In genomic region chr3:71718069-71718468, GRCh38 we compare ENCODE assay signal across 22 cellular contexts.
DNase-seq lines count a peak whose midpoint lies in the region; ATAC-seq lines count a peak whose summit lies in the region.
"Had no signal": no experiment of that assay in that cellular context is flagged by ENCODE, and none has a peak within 500 bp of the region (broad histone marks: within the 10 kb centered on the region; RNA-seq: fewer than 3 reads in every experiment).

No MANE protein-coding gene starts in this region.

- peak; percentile 22 for ATAC-seq in activated naive CD8-positive, alpha-beta T cell treated with anti-CD3 and anti-CD28 coated beads, Interleukin-2, amount 50 U/mL, for 24 hours
- ATAC-seq: gastrocnemius medialis, HepG2, left ventricle myocardium superior had no signal

- peaks cover 73% of the 10 kb centered on the region for H3K4me1 Mint-ChIP-seq in activated naive CD4-positive, alpha-beta T cell treated with anti-CD3 and anti-CD28 coated beads, Interleukin-2, amount 10 ng/mL, durations not matched to agents 7 days and 5 days
- peaks cover 77% of the 10 kb centered on the region for H3K4me1 Mint-ChIP-seq in activated naive CD8-positive, alpha-beta T cell treated with anti-CD3 and anti-CD28 coated beads, Interleukin-2, amount 50 U/mL, for 24 hours
- H3K4me1 Mint-ChIP-seq in stimulated activated naive CD8-positive, alpha-beta T cell treated with anti-CD3 and anti-CD28 coated beads, Interleukin-15, Interleukin-2, amounts not matched to agents 100 ng/mL and 50 ng/mL, for 24 hours (ENCODE audit: low read depth) = peaks cover 70% of the 10 kb centered on the region
- H3K4me1 Mint-ChIP-seq: neural progenitor cell had no signal

- CTCF ChIA-PET in activated naive CD4-positive, alpha-beta T cell treated with anti-CD3 and anti-CD28 coated beads, Interleukin-2, amount 10 ng/mL, durations not matched to agents 7 days and 5 days (lab: Charles Lee) = interaction anchor here (1.0 to 1.2 kb wide), 3 partner anchors 11 to 12 kb away, joined by 3 read pairs; no protein-coding TSS in a partner anchor

- H3K4me3 Mint-ChIP-seq in activated naive CD4-positive, alpha-beta T cell treated with anti-CD3 and anti-CD28 coated beads, Interleukin-2, amount 10 ng/mL, durations not matched to agents 7 days and 5 days = no peak overlapping the region
- H3K4me3 Mint-ChIP-seq in activated naive CD8-positive, alpha-beta T cell treated with anti-CD3 and anti-CD28 coated beads, Interleukin-2, amount 50 U/mL, for 24 hours = no peak overlapping the region
- H3K4me3 Mint-ChIP-seq in stimulated activated naive CD8-positive, alpha-beta T cell treated with anti-CD3 and anti-CD28 coated beads, Interleukin-15, Interleukin-2, amounts not matched to agents 100 ng/mL and 50 ng/mL, for 24 hours = no peak overlapping the region
- H3K4me3 Mint-ChIP-seq: neural progenitor cell had no signal

- H3K27me3 Mint-ChIP-seq in activated naive CD4-positive, alpha-beta T cell treated with anti-CD3 and anti-CD28 coated beads, Interleukin-2, amount 10 ng/mL, durations not matched to agents 7 days and 5 days = no peaks in the 10 kb centered on the region
- no peaks in the 10 kb centered on the region for H3K27me3 Mint-ChIP-seq in activated naive CD8-positive, alpha-beta T cell treated with anti-CD3 and anti-CD28 coated beads, Interleukin-2, amount 50 U/mL, for 24 hours
- no peaks in the 10 kb centered on the region for H3K27me3 Mint-ChIP-seq in stimulated activated naive CD8-positive, alpha-beta T cell treated with anti-CD3 and anti-CD28 coated beads, Interleukin-15, Interleukin-2, amounts not matched to agents 100 ng/mL and 50 ng/mL, for 24 hours

- DNase-seq in activated naive CD4-positive, alpha-beta T cell treated with anti-CD3 and anti-CD28 coated beads, Interleukin-2, amount 10 ng/mL, durations not matched to agents 7 days and 5 days = peak; percentile 36
- DNase-seq in activated naive CD4-positive, alpha-beta T cell (lab: John Stamatoyannopoulos, UW) = no peak
- DNase-seq in T-helper 22 cell (ENCODE audit: low read depth) (peak; percentile 47), NOMO-1 treated with dmso at 0.1 percent for 144 hours (lab: John Stamatoyannopoulos, UW; ENCODE audit: unreplicated experiment) (no peak), putamen (ENCODE audit: low spot score) (no peak)
- DNase-seq in activated naive CD8-positive, alpha-beta T cell treated with anti-CD3 and anti-CD28 coated beads, Interleukin-2, amount 50 U/mL, for 24 hours = no peak
- DNase-seq: DMS53; effector CD4-positive, alpha-beta T cell; gastrocnemius medialis; GF-D8; H7; hippocampal formation; left ventricle myocardium superior; NCI-H1048; NCI-H2029; NCI-H2227 treated with DMSO at 0.1 percent for 48 hours; NCI-H748 treated with DMSO at 0.1 percent for 48 hours; OCI-M1; Right ventricle myocardium superior had no signal

- H3K9me3 Mint-ChIP-seq in activated naive CD4-positive, alpha-beta T cell treated with anti-CD3 and anti-CD28 coated beads, Interleukin-2, amount 10 ng/mL, durations not matched to agents 7 days and 5 days = no peaks in the 10 kb centered on the region
- no peaks in the 10 kb centered on the region for H3K9me3 Mint-ChIP-seq in activated naive CD8-positive, alpha-beta T cell treated with anti-CD3 and anti-CD28 coated beads, Interleukin-2, amount 50 U/mL, for 24 hours
- no peaks in the 10 kb centered on the region for H3K9me3 Mint-ChIP-seq in stimulated activated naive CD8-positive, alpha-beta T cell treated with anti-CD3 and anti-CD28 coated beads, Interleukin-15, Interleukin-2, amounts not matched to agents 100 ng/mL and 50 ng/mL, for 24 hours

- H3K27ac Mint-ChIP-seq in activated naive CD4-positive, alpha-beta T cell treated with anti-CD3 and anti-CD28 coated beads, Interleukin-2, amount 10 ng/mL, durations not matched to agents 7 days and 5 days = no peak overlapping the region
- peak overlapping the region; percentile 59 for H3K27ac Mint-ChIP-seq in activated naive CD8-positive, alpha-beta T cell treated with anti-CD3 and anti-CD28 coated beads, Interleukin-2, amount 50 U/mL, for 24 hours
- peak overlapping the region; percentile 36 for H3K27ac Mint-ChIP-seq in stimulated activated naive CD8-positive, alpha-beta T cell treated with anti-CD3 and anti-CD28 coated beads, Interleukin-15, Interleukin-2, amounts not matched to agents 100 ng/mL and 50 ng/mL, for 24 hours
- H3K27ac Mint-ChIP-seq: neural progenitor cell had no signal

- H3K36me3 Mint-ChIP-seq in activated naive CD4-positive, alpha-beta T cell treated with anti-CD3 and anti-CD28 coated beads, Interleukin-2, amount 10 ng/mL, durations not matched to agents 7 days and 5 days = peaks cover 41% of the 10 kb centered on the region
- no peaks in the 10 kb centered on the region for H3K36me3 Mint-ChIP-seq in activated naive CD8-positive, alpha-beta T cell treated with anti-CD3 and anti-CD28 coated beads, Interleukin-2, amount 50 U/mL, for 24 hours (ENCODE audit: low read depth)
- H3K36me3 Mint-ChIP-seq in stimulated activated naive CD8-positive, alpha-beta T cell treated with anti-CD3 and anti-CD28 coated beads, Interleukin-15, Interleukin-2, amounts not matched to agents 100 ng/mL and 50 ng/mL, for 24 hours (ENCODE audit: low read depth) = peaks cover 12% of the 10 kb centered on the region
- H3K36me3 Mint-ChIP-seq: neural progenitor cell had no signal

Comparison
In these comparisons a context has a peak if more than half of its experiments do, and no peak if none do; other contexts are left out.
1. DNase-seq: peak in activated naive CD4-positive, alpha-beta T cell treated with anti-CD3 and anti-CD28 coated beads, Interleukin-2, amount 10 ng/mL, durations not matched to agents 7 days and 5 days (single experiment) and T-helper 22 cell (single experiment); none in activated naive CD4-positive, alpha-beta T cell (0 of 4), activated naive CD8-positive, alpha-beta T cell treated with anti-CD3 and anti-CD28 coated beads, Interleukin-2, amount 50 U/mL, for 24 hours (single experiment), NOMO-1 treated with dmso at 0.1 percent for 144 hours (single experiment) and putamen (single experiment).